ENCODE assay signal across 1 cellular context in the genomic region with DNA sequence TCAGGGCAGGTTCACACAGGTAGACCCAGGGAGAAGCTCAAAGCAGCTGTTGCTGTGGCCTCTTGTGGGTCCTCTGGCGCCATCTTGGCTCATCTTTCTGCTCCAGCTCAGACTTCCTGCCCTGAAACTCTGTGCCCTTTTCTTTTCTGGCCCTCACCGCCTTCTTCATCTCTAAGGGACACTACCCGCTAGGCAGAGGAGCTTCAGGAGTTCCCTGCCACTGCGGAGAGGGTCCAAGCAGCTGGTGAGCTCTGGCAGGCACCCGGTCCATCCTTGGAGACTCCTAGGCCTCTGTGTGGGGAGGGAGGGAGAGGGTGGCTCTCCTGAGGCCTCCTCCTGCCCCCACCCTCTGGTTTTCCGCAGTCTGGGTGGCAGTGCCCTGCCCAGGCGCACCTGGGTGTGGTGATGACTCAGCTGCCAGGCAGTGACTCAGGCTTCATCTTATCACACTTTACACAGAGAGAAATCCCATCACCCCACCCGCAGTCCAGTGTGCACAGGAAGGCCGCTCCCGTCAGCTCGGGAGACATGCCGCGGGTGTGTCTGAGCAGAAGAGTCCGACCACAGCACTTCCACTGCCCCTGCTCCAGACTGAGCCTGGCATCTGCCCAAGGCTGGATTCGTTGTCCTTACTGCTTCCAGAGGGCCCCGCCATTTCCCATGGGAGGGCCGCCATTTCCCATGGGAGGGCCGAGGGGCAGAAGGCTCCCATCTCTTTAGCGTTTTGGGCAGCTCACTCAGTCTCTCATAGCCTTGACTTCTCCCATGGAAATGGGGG.
A peak's percentile ranks its signal among the peaks of the same experiment; 100 is the strongest.
TF ChIP-seq lines count a peak whose summit lies in the region.

No MANE protein-coding gene starts in this region.

TF ChIP-seq in K562, 482 proteins besides CTCF, POLR2A, EP300 and RAD21 (continued from another document and continues in another):
- TF ChIP-seq ATF7 (IDR thresholded peaks at IDR 0.05) (peak; percentile 76; the same call in 1 of the 2 replicates), TRIM28 (IDR thresholded peaks at IDR 0.05) (no peak), PHF21A (IDR thresholded peaks at IDR 0.05; ENCODE audit: borderline replicate concordance, low read depth) (peak; percentile 13; the same call in 1 of the 2 replicates), NELFE (IDR thresholded peaks at IDR 0.05; ENCODE audit: insufficient read depth, insufficient read length) (no peak), TBL1XR1 (IDR thresholded peaks at IDR 0.05; ENCODE audit: low read length in 2 of 2) (peak in 1 of 2 experiments; percentile 9; a peak in 1 of 4 replicates), XRCC5 (IDR thresholded peaks at IDR 0.05; ENCODE audit: low read depth, low read length) (0 out of 2 replicates have a peak, but pooled peaks have one; percentile 53), SMAD3 (CRISPR knock-in tag; conservative IDR thresholded peaks at IDR 0.05) (0 out of 2 replicates have a peak, but pooled peaks have one; percentile 9), PHF20 (IDR thresholded peaks at IDR 0.05; ENCODE audit: partially characterized antibody) (no peak), PTRF (tag; IDR thresholded peaks at IDR 0.05) (peak; percentile 54; the same call in 1 of the 2 replicates), ZNF695 (CRISPR knock-in tag; IDR thresholded peaks at IDR 0.05) (no peak), ETV5 (CRISPR knock-in tag; IDR thresholded peaks at IDR 0.05; ENCODE audit: low read depth) (peak; percentile 57; the same call in 1 of the 2 replicates), ZNF140 (CRISPR knock-in tag; IDR thresholded peaks at IDR 0.05) (no peak), ZNF778 (CRISPR knock-in tag; IDR thresholded peaks at IDR 0.05) (no peak), PBX2 (CRISPR knock-in tag; IDR thresholded peaks at IDR 0.05; ENCODE audit: low read depth) (no peak), PBX2 (tag; conservative IDR thresholded peaks at IDR 0.05; ENCODE audit: low read depth) (0 out of 2 replicates have a peak, but pooled peaks have one; percentile 15), MAFG (tag; conservative IDR thresholded peaks at IDR 0.05) (peak; percentile 90), HIVEP1 (CRISPR knock-in tag; IDR thresholded peaks at IDR 0.05) (0 out of 2 replicates have a peak, but pooled peaks have one; percentile 45), ZNF41 (CRISPR knock-in tag; conservative IDR thresholded peaks at IDR 0.05) (peak; percentile 8; the same call in 1 of the 2 replicates), CREM (IDR thresholded peaks at IDR 0.05; ENCODE audit: low read depth) (peak; percentile 70; the same call in 1 of the 2 replicates), HBP1 (CRISPR knock-in tag; IDR thresholded peaks at IDR 0.05) (0 out of 2 replicates have a peak, but pooled peaks have one; percentile 58), SRSF9 (IDR thresholded peaks at IDR 0.05; ENCODE audit: borderline replicate concordance, low read depth, low read length) (no peak), CBFB (CRISPR knock-in tag; IDR thresholded peaks at IDR 0.05) (peak; percentile 90), PTBP1 (IDR thresholded peaks at IDR 0.05; ENCODE audit: low read depth, low read length) (no peak), ZNF165 (CRISPR knock-in tag; IDR thresholded peaks at IDR 0.05; ENCODE audit: borderline replicate concordance) (0 out of 2 replicates have a peak, but pooled peaks have one; percentile 26), CGGBP1 (CRISPR knock-in tag; IDR thresholded peaks at IDR 0.05) (no peak), PHF8 (IDR thresholded peaks at IDR 0.05; ENCODE audit: borderline replicate concordance, low read length) (peak; percentile 47; the same call in 1 of the 2 replicates), NFE2 (IDR thresholded peaks at IDR 0.05; ENCODE audit: low read depth) (peak; percentile 98), BRD4 (IDR thresholded peaks at IDR 0.05) (no peak), ZNF717 (CRISPR knock-in tag; IDR thresholded peaks at IDR 0.05) (no peak), HDGF (IDR thresholded peaks at IDR 0.05) (peak; percentile 23; the same call in 1 of the 2 replicates), ZNF174 (CRISPR knock-in tag; IDR thresholded peaks at IDR 0.05) (no peak), ZNF561 (CRISPR knock-in tag; conservative IDR thresholded peaks at IDR 0.05) (no peak), ZNF644 (tag; IDR thresholded peaks at IDR 0.05; ENCODE audit: low read depth) (peak; percentile 73), KDM4B (IDR thresholded peaks at IDR 0.05; ENCODE audit: borderline replicate concordance in 2 of 2, low read depth in 1 of 2) (0 out of 4 replicates have a peak, but pooled peaks of 1 of the 2 experiments have one; percentile 54), SMAD1 (IDR thresholded peaks at IDR 0.05; ENCODE audit: low read depth, low read length, partially characterized antibody) (peak; percentile 61), ZZZ3 (IDR thresholded peaks at IDR 0.05) (no peak), ESRRA (IDR thresholded peaks at IDR 0.05; ENCODE audit: borderline replicate concordance, low read depth) (no peak)
- TF ChIP-seq, protein P1, sequence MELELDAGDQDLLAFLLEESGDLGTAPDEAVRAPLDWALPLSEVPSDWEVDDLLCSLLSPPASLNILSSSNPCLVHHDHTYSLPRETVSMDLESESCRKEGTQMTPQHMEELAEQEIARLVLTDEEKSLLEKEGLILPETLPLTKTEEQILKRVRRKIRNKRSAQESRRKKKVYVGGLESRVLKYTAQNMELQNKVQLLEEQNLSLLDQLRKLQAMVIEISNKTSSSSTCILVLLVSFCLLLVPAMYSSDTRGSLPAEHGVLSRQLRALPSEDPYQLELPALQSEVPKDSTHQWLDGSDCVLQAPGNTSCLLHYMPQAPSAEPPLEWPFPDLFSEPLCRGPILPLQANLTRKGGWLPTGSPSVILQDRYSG (tag; conservative IDR thresholded peaks at IDR 0.05; ENCODE audit: low read depth), result peak; percentile 78
- TF ChIP-seq, protein P2, sequence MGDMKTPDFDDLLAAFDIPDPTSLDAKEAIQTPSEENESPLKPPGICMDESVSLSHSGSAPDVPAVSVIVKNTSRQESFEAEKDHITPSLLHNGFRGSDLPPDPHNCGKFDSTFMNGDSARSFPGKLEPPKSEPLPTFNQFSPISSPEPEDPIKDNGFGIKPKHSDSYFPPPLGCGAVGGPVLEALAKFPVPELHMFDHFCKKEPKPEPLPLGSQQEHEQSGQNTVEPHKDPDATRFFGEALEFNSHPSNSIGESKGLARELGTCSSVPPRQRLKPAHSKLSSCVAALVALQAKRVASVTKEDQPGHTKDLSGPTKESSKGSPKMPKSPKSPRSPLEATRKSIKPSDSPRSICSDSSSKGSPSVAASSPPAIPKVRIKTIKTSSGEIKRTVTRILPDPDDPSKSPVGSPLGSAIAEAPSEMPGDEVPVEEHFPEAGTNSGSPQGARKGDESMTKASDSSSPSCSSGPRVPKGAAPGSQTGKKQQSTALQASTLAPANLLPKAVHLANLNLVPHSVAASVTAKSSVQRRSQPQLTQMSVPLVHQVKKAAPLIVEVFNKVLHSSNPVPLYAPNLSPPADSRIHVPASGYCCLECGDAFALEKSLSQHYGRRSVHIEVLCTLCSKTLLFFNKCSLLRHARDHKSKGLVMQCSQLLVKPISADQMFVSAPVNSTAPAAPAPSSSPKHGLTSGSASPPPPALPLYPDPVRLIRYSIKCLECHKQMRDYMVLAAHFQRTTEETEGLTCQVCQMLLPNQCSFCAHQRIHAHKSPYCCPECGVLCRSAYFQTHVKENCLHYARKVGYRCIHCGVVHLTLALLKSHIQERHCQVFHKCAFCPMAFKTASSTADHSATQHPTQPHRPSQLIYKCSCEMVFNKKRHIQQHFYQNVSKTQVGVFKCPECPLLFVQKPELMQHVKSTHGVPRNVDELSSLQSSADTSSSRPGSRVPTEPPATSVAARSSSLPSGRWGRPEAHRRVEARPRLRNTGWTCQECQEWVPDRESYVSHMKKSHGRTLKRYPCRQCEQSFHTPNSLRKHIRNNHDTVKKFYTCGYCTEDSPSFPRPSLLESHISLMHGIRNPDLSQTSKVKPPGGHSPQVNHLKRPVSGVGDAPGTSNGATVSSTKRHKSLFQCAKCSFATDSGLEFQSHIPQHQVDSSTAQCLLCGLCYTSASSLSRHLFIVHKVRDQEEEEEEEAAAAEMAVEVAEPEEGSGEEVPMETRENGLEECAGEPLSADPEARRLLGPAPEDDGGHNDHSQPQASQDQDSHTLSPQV (IDR thresholded peaks at IDR 0.05), result peak; percentile 99
- TF ChIP-seq, protein P3, sequence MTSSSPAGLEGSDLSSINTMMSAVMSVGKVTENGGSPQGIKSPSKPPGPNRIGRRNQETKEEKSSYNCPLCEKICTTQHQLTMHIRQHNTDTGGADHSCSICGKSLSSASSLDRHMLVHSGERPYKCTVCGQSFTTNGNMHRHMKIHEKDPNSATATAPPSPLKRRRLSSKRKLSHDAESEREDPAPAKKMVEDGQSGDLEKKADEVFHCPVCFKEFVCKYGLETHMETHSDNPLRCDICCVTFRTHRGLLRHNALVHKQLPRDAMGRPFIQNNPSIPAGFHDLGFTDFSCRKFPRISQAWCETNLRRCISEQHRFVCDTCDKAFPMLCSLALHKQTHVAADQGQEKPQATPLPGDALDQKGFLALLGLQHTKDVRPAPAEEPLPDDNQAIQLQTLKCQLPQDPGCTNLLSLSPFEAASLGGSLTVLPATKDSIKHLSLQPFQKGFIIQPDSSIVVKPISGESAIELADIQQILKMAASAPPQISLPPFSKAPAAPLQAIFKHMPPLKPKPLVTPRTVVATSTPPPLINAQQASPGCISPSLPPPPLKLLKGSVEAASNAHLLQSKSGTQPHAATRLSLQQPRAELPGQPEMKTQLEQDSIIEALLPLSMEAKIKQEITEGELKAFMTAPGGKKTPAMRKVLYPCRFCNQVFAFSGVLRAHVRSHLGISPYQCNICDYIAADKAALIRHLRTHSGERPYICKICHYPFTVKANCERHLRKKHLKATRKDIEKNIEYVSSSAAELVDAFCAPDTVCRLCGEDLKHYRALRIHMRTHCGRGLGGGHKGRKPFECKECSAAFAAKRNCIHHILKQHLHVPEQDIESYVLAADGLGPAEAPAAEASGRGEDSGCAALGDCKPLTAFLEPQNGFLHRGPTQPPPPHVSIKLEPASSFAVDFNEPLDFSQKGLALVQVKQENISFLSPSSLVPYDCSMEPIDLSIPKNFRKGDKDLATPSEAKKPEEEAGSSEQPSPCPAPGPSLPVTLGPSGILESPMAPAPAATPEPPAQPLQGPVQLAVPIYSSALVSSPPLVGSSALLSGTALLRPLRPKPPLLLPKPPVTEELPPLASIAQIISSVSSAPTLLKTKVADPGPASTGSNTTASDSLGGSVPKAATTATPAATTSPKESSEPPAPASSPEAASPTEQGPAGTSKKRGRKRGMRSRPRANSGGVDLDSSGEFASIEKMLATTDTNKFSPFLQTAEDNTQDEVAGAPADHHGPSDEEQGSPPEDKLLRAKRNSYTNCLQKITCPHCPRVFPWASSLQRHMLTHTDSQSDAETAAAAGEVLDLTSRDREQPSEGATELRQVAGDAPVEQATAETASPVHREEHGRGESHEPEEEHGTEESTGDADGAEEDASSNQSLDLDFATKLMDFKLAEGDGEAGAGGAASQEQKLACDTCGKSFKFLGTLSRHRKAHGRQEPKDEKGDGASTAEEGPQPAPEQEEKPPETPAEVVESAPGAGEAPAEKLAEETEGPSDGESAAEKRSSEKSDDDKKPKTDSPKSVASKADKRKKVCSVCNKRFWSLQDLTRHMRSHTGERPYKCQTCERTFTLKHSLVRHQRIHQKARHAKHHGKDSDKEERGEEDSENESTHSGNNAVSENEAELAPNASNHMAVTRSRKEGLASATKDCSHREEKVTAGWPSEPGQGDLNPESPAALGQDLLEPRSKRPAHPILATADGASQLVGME (CRISPR knock-in tag; IDR thresholded peaks at IDR 0.05), result peak; percentile 69; the same call in 1 of the 2 replicates
- TF ChIP-seq, protein P4, sequence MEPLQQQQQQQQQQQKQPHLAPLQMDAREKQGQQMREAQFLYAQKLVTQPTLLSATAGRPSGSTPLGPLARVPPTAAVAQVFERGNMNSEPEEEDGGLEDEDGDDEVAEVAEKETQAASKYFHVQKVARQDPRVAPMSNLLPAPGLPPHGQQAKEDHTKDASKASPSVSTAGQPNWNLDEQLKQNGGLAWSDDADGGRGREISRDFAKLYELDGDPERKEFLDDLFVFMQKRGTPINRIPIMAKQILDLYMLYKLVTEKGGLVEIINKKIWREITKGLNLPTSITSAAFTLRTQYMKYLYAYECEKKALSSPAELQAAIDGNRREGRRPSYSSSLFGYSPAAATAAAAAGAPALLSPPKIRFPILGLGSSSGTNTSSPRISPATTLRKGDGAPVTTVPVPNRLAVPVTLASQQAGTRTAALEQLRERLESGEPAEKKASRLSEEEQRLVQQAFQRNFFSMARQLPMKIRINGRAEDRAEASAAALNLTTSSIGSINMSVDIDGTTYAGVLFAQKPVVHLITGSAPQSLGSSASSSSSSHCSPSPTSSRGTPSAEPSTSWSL (CRISPR knock-in tag; IDR thresholded peaks at IDR 0.05; ENCODE audit: borderline replicate concordance), result 0 out of 2 replicates have a peak, but pooled peaks have one; percentile 80
